Comparison of ENCODE assay signal across 21 cellular contexts in genomic region chr5:180088561-180088960, GRCh38. TPM values are rescaled to one million over a fixed set of nuclear protein-coding genes. Genes with fewer than 3 reads are reported as not detected.
DNase-seq lines count a peak whose midpoint lies in the region; ATAC-seq and TF ChIP-seq lines count a peak whose summit lies in the region.
"Had no signal": no experiment of that assay in that cellular context is flagged by ENCODE, and none has a peak within 500 bp of the region (broad histone marks: within the 10 kb centered on the region; RNA-seq: fewer than 3 reads in every experiment).

No MANE protein-coding gene starts in this region.

- no CpG with 5 or more reads among the region's 8 CpGs for WGBS in neuronal stem cell (ENCODE audit: extremely low coverage in 2 of 2, insufficient read length in 2 of 2, insufficient replicate concordance in 1 of 2), 2 donors
- WGBS in psoas muscle, 3 donors: 90 to 94% (median 91%) methylated on average over 8 of the region's 8 CpGs

- peak overlapping the region; percentile 62 for H2AK5ac ChIP-seq in neuronal stem cell (ENCODE audit: low read depth, low read length)

- intact Hi-C loops in CD4-positive, alpha-beta T cell (cut with DNase I, micrococcal nuclease): loop anchor here (1.0 to 10.0 kb wide), 3 partner anchors 14 to 444 kb away; no protein-coding TSS in a partner anchor
- intact Hi-C loops in psoas muscle (cut with DNase I): no loop called here

- no peak overlapping the region for H3K9ac ChIP-seq in neuronal stem cell (ENCODE audit: low read depth, low read length, poor library complexity)

- CTCF ChIA-PET in CD4-positive, alpha-beta T cell (lab: Charles Lee): no interaction called here
- CTCF ChIA-PET in WTC11 (lab: Charles Lee): no interaction called here

- no peak for TF ChIP-seq CTCF in CD4-positive, alpha-beta T cell (IDR thresholded peaks at IDR 0.05)
- TF ChIP-seq CTCF in WTC11 (IDR thresholded peaks at IDR 0.05): no peak
- TF ChIP-seq CTCF in psoas muscle (IDR thresholded peaks at IDR 0.05): no peak

- H3K4me3 ChIP-seq in neuronal stem cell (ENCODE audit: low read length in 2 of 2) (no peak overlapping the region), H7 (ENCODE audit: insufficient read depth, low read depth, low read length) (no peak overlapping the region), psoas muscle (no peak overlapping the region)
- H3K4me3 ChIP-seq: PC-9, SJCRH30 had no signal

- H3K4me2 ChIP-seq in neuronal stem cell (ENCODE audit: insufficient read depth, low read length, poor library complexity, severe bottlenecking): no peak overlapping the region
- H3K4me2 ChIP-seq: PC-9 had no signal

- H3K4me1 Mint-ChIP-seq in CD4-positive, alpha-beta T cell (ENCODE audit: low read depth): peaks cover 26% of the 10 kb centered on the region
- H3K4me1 Mint-ChIP-seq in WTC11: peaks cover 57% of the 10 kb centered on the region
- H3K4me1 Mint-ChIP-seq in naive B cell: peaks cover under 1 to 10% (median 5%) of the 10 kb centered on the region in 3 donors

- no peaks in the 10 kb centered on the region for H3K79me1 ChIP-seq in neuronal stem cell (ENCODE audit: low read depth, low read length)

- H3K36me3 ChIP-seq in neuronal stem cell (replicated peaks in 1 of 2; ENCODE audit: control insufficient read depth in 2 of 2, insufficient read depth in 2 of 2, low read length in 2 of 2): no peaks in the 10 kb centered on the region
- H3K36me3 ChIP-seq in H7 (replicated peaks; ENCODE audit: control insufficient read depth, insufficient read depth, low read length): no peaks in the 10 kb centered on the region
- H3K36me3 ChIP-seq in psoas muscle (ENCODE audit: insufficient read depth in 1 of 2, low read depth in 1 of 2): no peaks in the 10 kb centered on the region
- H3K36me3 ChIP-seq: SJCRH30 had no signal

- POLR2A ChIA-PET in CD4-positive, alpha-beta T cell (lab: Charles Lee): no interaction called here
- POLR2A ChIA-PET in WTC11 (lab: Charles Lee): no interaction called here

- H3K14ac ChIP-seq in neuronal stem cell (ENCODE audit: low read length): no peak overlapping the region

- H3K9me3 ChIP-seq in CD4-positive, alpha-beta T cell (ENCODE audit: control insufficient read depth, low read length): no peaks in the 10 kb centered on the region
- peaks cover 0 to 10% of the 10 kb centered on the region in 2 donors for H3K9me3 ChIP-seq in neuronal stem cell (replicated peaks in 1 of 2; ENCODE audit: control insufficient read depth in 2 of 2, insufficient read depth in 1 of 2, low read depth in 1 of 2, low read length in 2 of 2)
- no peaks in the 10 kb centered on the region for H3K9me3 ChIP-seq in psoas muscle
- H3K9me3 ChIP-seq: SJCRH30 had no signal

- no peaks in the 10 kb centered on the region for H3K9me3 Mint-ChIP-seq in CD4-positive, alpha-beta T cell
- no peaks in the 10 kb centered on the region for H3K9me3 Mint-ChIP-seq in WTC11
- H3K9me3 Mint-ChIP-seq in naive B cell: no peaks in the 10 kb centered on the region
- H3K9me3 Mint-ChIP-seq: CD8-positive, alpha-beta T cell had no signal

- peaks cover 13% of the 10 kb centered on the region for H3K27me3 Mint-ChIP-seq in CD4-positive, alpha-beta T cell
- H3K27me3 Mint-ChIP-seq in WTC11 (ENCODE audit: low read depth): no peaks in the 10 kb centered on the region; the same call in 1 of the 2 replicates
- peaks cover 4 to 15% (median 6%) of the 10 kb centered on the region in 3 donors for H3K27me3 Mint-ChIP-seq in naive B cell

- no peak overlapping the region for H3K18ac ChIP-seq in neuronal stem cell (ENCODE audit: low read length)

- no peak overlapping the region for H2BK5ac ChIP-seq in neuronal stem cell (ENCODE audit: low read length)

- no peak overlapping the region for H2BK12ac ChIP-seq in neuronal stem cell (ENCODE audit: low read length)

- H3K36me3 Mint-ChIP-seq in CD4-positive, alpha-beta T cell (ENCODE audit: low read depth): no peaks in the 10 kb centered on the region
- H3K36me3 Mint-ChIP-seq in WTC11 (no peaks in the 10 kb centered on the region), naive B cell (no peaks in the 10 kb centered on the region)
- H3K36me3 Mint-ChIP-seq: CD8-positive, alpha-beta T cell had no signal

- H3K4ac ChIP-seq in neuronal stem cell (ENCODE audit: low read length): no peak overlapping the region

- H2BK120ac ChIP-seq in neuronal stem cell (ENCODE audit: low read depth, low read length): no peak overlapping the region

- peak overlapping the region; percentile 75 for H3K4me3 Mint-ChIP-seq in CD4-positive, alpha-beta T cell
- H3K4me3 Mint-ChIP-seq in WTC11: peak overlapping the region; percentile 18; the same call in 1 of the 2 replicates
- H3K4me3 Mint-ChIP-seq in naive B cell: peak overlapping the region in 6 of 8 donors; percentile 25 to 85 (median 52)

- no peak overlapping the region for H3K23ac ChIP-seq in neuronal stem cell (ENCODE audit: low read depth, low read length, poor library complexity)

- H3K4me1 ChIP-seq in neuronal stem cell (ENCODE audit: control insufficient read depth in 2 of 2, insufficient read depth in 1 of 2, low read depth in 1 of 2, low read length in 2 of 2) (peaks cover 17 to 21% of the 10 kb centered on the region in 2 donors), psoas muscle (peaks cover 4% of the 10 kb centered on the region)
- H3K4me1 ChIP-seq: SJCRH30 had no signal

- H4K8ac ChIP-seq in neuronal stem cell (ENCODE audit: low read depth, low read length): no peak overlapping the region

- no peak overlapping the region for H4K91ac ChIP-seq in neuronal stem cell (ENCODE audit: low read depth, low read length, poor library complexity)

- DNase-seq in CD4-positive, alpha-beta T cell: no peak
- DNase-seq in WTC11 (ENCODE audit: low spot score): no peak
- DNase-seq in naive B cell: no peak
- no peak for DNase-seq in neuronal stem cell (ENCODE audit: low spot score)
- DNase-seq in NCI-H510A treated with DMSO at 0.1 percent for 48 hours (lab: John Stamatoyannopoulos, UW): no peak
- DNase-seq in H7: no peak
- DNase-seq in psoas muscle: no peak
- DNase-seq: C1 segment of cervical spinal cord; CD8-positive, alpha-beta T cell; DMS153; GOT3; NCI-H1048; NCI-H1417; NCI-H1694; NCI-H2029 treated with DMSO at 0.1 percent for 48 hours; NCI-H446 treated with DMSO at 0.1 percent for 48 hours; NCI-H526 treated with DMSO at 0.1 percent for 48 hours; PC-9; SJCRH30 had no signal

- no peak overlapping the region for H3K27ac ChIP-seq in CD4-positive, alpha-beta T cell (ENCODE audit: low read depth, low read length)
- H3K27ac ChIP-seq in neuronal stem cell (replicated peaks; ENCODE audit: low read length) (no peak overlapping the region), psoas muscle (no peak overlapping the region)
- H3K27ac ChIP-seq: PC-9, SJCRH30 had no signal

- no peak for ATAC-seq in CD4-positive, alpha-beta T cell (ENCODE audit: poor library complexity)
- ATAC-seq in WTC11 (no peak), naive B cell (ENCODE audit: low read depth in 2 of 2) (no peak), psoas muscle (no peak), GM19023 (IDR thresholded peaks at IDR 0.05; ENCODE audit: unreplicated experiment) (no peak)
- ATAC-seq: CD8-positive, alpha-beta T cell; Right ventricle myocardium inferior had no signal

- no peak overlapping the region for H2AFZ ChIP-seq in neuronal stem cell (ENCODE audit: low read length)
- H2AFZ ChIP-seq: PC-9 had no signal

- no peaks in the 10 kb centered on the region for H3K27me3 ChIP-seq in CD4-positive, alpha-beta T cell (ENCODE audit: control insufficient read depth, insufficient read depth, low read length)
- H3K27me3 ChIP-seq in neuronal stem cell (ENCODE audit: control insufficient read depth in 3 of 3, insufficient read depth in 3 of 3, low read depth in 1 of 3, low read length in 3 of 3): no peaks in the 10 kb centered on the region
- no peaks in the 10 kb centered on the region for H3K27me3 ChIP-seq in H7 (ENCODE audit: control insufficient read depth, insufficient read depth, low read length)
- no peaks in the 10 kb centered on the region for H3K27me3 ChIP-seq in psoas muscle (ENCODE audit: insufficient read depth in 3 of 3, low read length in 2 of 3)
- H3K27me3 ChIP-seq: SJCRH30 had no signal

- H2BK15ac ChIP-seq in neuronal stem cell (ENCODE audit: low read length): peak overlapping the region; percentile 59

- peak overlapping the region; percentile 56 for H3K27ac Mint-ChIP-seq in CD4-positive, alpha-beta T cell
- H3K27ac Mint-ChIP-seq in WTC11: no peak overlapping the region
- H3K27ac Mint-ChIP-seq in naive B cell: no peak overlapping the region
- H3K27ac Mint-ChIP-seq: CD8-positive, alpha-beta T cell had no signal

TF ChIP-seq in WTC11, 78 proteins besides CTCF, POLR2A, EP300 and RAD21 (continues in another document):
- TF ChIP-seq NR2C2 (CRISPR knock-in tag; IDR thresholded peaks at IDR 0.05): no peak
- no peak for TF ChIP-seq ZNF263 (CRISPR knock-in tag; IDR thresholded peaks at IDR 0.05; ENCODE audit: low read depth)

RNA-seq across cellular contexts. Expression of gene RNF130, which starts 17.0 kb away (rescaled TPM):
- total RNA-seq in CD4-positive, alpha-beta T cell: 10 to 100 TPM; 18.2 to 19.1 TPM
- 56.2 to 61.0 TPM (median 58.5 TPM) in 3 replicates for total RNA-seq in WTC11 (2021)
- 10 to 100 TPM; 20.1 to 36.1 (median 25.3) TPM for polyA plus RNA-seq in naive B cell (ENCODE audit: low read depth in 6 of 6)
- 190 TPM for polyA plus RNA-seq in neuronal stem cell (2013, experiment 1 of 2)
- polyA plus RNA-seq in neuronal stem cell (2013, experiment 2 of 2): 194 TPM
- 123 and 154 TPM in 2 replicates for total RNA-seq in H7 (2014; rRNA removed; shearing (Covaris generic))
- total RNA-seq in psoas muscle: 10 to 100 TPM; 34.1 to 41.1 (median 37.4) TPM
- 10 to 100 TPM; 35.9 to 45.3 (median 37.2) TPM for polyA plus RNA-seq in psoas muscle

Comparison
In these comparisons a context has a peak if more than half of its experiments do, and no peak if none do; other contexts are left out.
1. H3K4me3 Mint-ChIP-seq: peak in every context shown above with its lines; median percentile 75 in CD4-positive, alpha-beta T cell; 52 in naive B cell; 18 in WTC11.
2. intact Hi-C loops: an anchor here in CD4-positive, alpha-beta T cell (1.0 to 10.0 kb wide); none called in psoas muscle.